ENCODE assay signal across 14 cellular contexts in the genomic region with DNA sequence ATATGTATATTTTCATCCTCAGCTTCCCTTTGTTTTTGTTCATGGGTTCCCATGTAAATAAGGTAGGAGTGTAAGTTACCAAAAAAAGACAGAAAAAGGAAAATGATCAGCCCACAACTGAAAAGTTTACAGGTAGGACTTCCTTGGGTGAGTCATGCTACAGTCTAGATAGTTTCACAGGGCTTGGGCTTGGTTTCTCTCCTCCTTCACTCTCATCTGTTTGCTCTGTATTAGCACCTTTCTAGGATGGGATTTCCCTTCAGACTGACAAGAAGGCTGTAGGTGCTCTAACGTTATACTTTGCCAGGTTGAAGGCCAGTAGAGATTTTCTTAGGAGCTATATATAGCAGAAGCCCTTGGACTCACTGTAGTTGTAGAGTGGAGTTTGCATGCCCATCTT. TPM values are rescaled to one million over a fixed set of nuclear protein-coding genes. Genes with fewer than 3 reads are reported as not detected.
DNase-seq lines count a peak whose midpoint lies in the region; ATAC-seq and TF ChIP-seq lines count a peak whose summit lies in the region.
"Had no signal": no experiment of that assay in that cellular context is flagged by ENCODE, and none has a peak within 500 bp of the region (broad histone marks: within the 10 kb centered on the region; RNA-seq: fewer than 3 reads in every experiment).

No MANE protein-coding gene starts in this region.

- H3K4me1 Mint-ChIP-seq in activated CD4-positive, alpha-beta T cell treated with anti-CD3 and anti-CD28 coated beads for 36 hours, result no peaks in the 10 kb centered on the region
- no peaks in the 10 kb centered on the region for H3K4me1 Mint-ChIP-seq in stimulated activated effector memory CD8-positive, alpha-beta T cell treated with anti-CD3 and anti-CD28 coated beads, Interleukin-12 subunit alpha, Interleukin-12 subunit beta, amount 100 ng/mL, for 72 hours

- H3K4me3 Mint-ChIP-seq in activated CD4-positive, alpha-beta T cell treated with anti-CD3 and anti-CD28 coated beads for 36 hours, result no peak overlapping the region
- H3K4me3 Mint-ChIP-seq in stimulated activated effector memory CD8-positive, alpha-beta T cell treated with anti-CD3 and anti-CD28 coated beads, Interleukin-12 subunit alpha, Interleukin-12 subunit beta, amount 100 ng/mL, for 72 hours, result no peak overlapping the region
- H3K4me3 Mint-ChIP-seq: natural killer cell treated with Interleukin-12 subunit alpha and Interleukin-12 subunit beta and Interleukin-15 and Interleukin-18, amount 100 ng/mL, for 72 hours had no signal

- CTCF ChIA-PET in activated CD4-positive, alpha-beta T cell treated with anti-CD3 and anti-CD28 coated beads for 36 hours (lab: Charles Lee), result interaction anchor here (1.2 kb wide), 1 partner anchor 9 kb away, joined by 3 read pairs; no protein-coding TSS in a partner anchor

- POLR2A ChIA-PET in activated CD4-positive, alpha-beta T cell treated with anti-CD3 and anti-CD28 coated beads for 36 hours (lab: Charles Lee), result no interaction called here

- no peaks in the 10 kb centered on the region for H3K27me3 ChIP-seq in left lung

- ATAC-seq in activated CD4-positive, alpha-beta T cell treated with anti-CD3 and anti-CD28 coated beads for 36 hours, result peak; percentile 70
- ATAC-seq in GM21786 (IDR thresholded peaks at IDR 0.05; ENCODE audit: unreplicated experiment) (peak; percentile 94), HG03354 (IDR thresholded peaks at IDR 0.05; ENCODE audit: poor library complexity, severe bottlenecking, unreplicated experiment) (peak; percentile 62), left lung (no peak)
- ATAC-seq in stimulated activated effector memory CD8-positive, alpha-beta T cell treated with anti-CD3 and anti-CD28 coated beads, Interleukin-12 subunit alpha, Interleukin-12 subunit beta, amount 100 ng/mL, for 72 hours, result peak; percentile 32
- ATAC-seq: natural killer cell treated with Interleukin-12 subunit alpha and Interleukin-12 subunit beta and Interleukin-15 and Interleukin-18, amount 100 ng/mL, for 72 hours had no signal

- H3K4me1 ChIP-seq in left lung, result no peaks in the 10 kb centered on the region

- H3K27ac ChIP-seq in left lung, result no peak overlapping the region
- H3K27ac ChIP-seq: skin epidermis had no signal

- H3K36me3 ChIP-seq in left lung, result no peaks in the 10 kb centered on the region

- intact Hi-C loops in activated CD4-positive, alpha-beta T cell treated with anti-CD3 and anti-CD28 coated beads for 36 hours (cut with DNase I, micrococcal nuclease), result no loop called here
- intact Hi-C loops in left lung (cut with DNase I), result no loop called here

- no peaks in the 10 kb centered on the region for H3K9me3 Mint-ChIP-seq in activated CD4-positive, alpha-beta T cell treated with anti-CD3 and anti-CD28 coated beads for 36 hours (ENCODE audit: low read depth)
- H3K9me3 Mint-ChIP-seq in stimulated activated effector memory CD8-positive, alpha-beta T cell treated with anti-CD3 and anti-CD28 coated beads, Interleukin-12 subunit alpha, Interleukin-12 subunit beta, amount 100 ng/mL, for 72 hours, result no peaks in the 10 kb centered on the region
- H3K9me3 Mint-ChIP-seq: natural killer cell treated with Interleukin-12 subunit alpha and Interleukin-12 subunit beta and Interleukin-15 and Interleukin-18, amount 100 ng/mL, for 72 hours had no signal

- TF ChIP-seq CTCF in left lung (IDR thresholded peaks at IDR 0.05), result no peak

- no peaks in the 10 kb centered on the region for H3K36me3 Mint-ChIP-seq in activated CD4-positive, alpha-beta T cell treated with anti-CD3 and anti-CD28 coated beads for 36 hours (ENCODE audit: low read depth)
- H3K36me3 Mint-ChIP-seq in stimulated activated effector memory CD8-positive, alpha-beta T cell treated with anti-CD3 and anti-CD28 coated beads, Interleukin-12 subunit alpha, Interleukin-12 subunit beta, amount 100 ng/mL, for 72 hours, result no peaks in the 10 kb centered on the region
- H3K36me3 Mint-ChIP-seq: natural killer cell treated with Interleukin-12 subunit alpha and Interleukin-12 subunit beta and Interleukin-15 and Interleukin-18, amount 100 ng/mL, for 72 hours had no signal

- no peak overlapping the region for H3K27ac Mint-ChIP-seq in activated CD4-positive, alpha-beta T cell treated with anti-CD3 and anti-CD28 coated beads for 36 hours
- H3K27ac Mint-ChIP-seq in stimulated activated effector memory CD8-positive, alpha-beta T cell treated with anti-CD3 and anti-CD28 coated beads, Interleukin-12 subunit alpha, Interleukin-12 subunit beta, amount 100 ng/mL, for 72 hours, result no peak overlapping the region
- H3K27ac Mint-ChIP-seq: natural killer cell treated with Interleukin-12 subunit alpha and Interleukin-12 subunit beta and Interleukin-15 and Interleukin-18, amount 100 ng/mL, for 72 hours had no signal

- no peaks in the 10 kb centered on the region for H3K27me3 Mint-ChIP-seq in activated CD4-positive, alpha-beta T cell treated with anti-CD3 and anti-CD28 coated beads for 36 hours
- H3K27me3 Mint-ChIP-seq: natural killer cell treated with Interleukin-12 subunit alpha and Interleukin-12 subunit beta and Interleukin-15 and Interleukin-18, amount 100 ng/mL, for 72 hours had no signal

- no peaks in the 10 kb centered on the region for H3K9me3 ChIP-seq in left lung

- no peak overlapping the region for H3K4me3 ChIP-seq in left lung
- H3K4me3 ChIP-seq: skin epidermis had no signal

- DNase-seq in activated CD4-positive, alpha-beta T cell treated with anti-CD3 and anti-CD28 coated beads for 36 hours, result no peak
- no peak for DNase-seq in activated CD4-positive, alpha-beta T cell treated with anti-CD3 and anti-CD28 coated beads for 1 hour
- DNase-seq in stimulated activated effector memory CD8-positive, alpha-beta T cell treated with anti-CD3 and anti-CD28 coated beads, Interleukin-12 subunit alpha, Interleukin-12 subunit beta, amount 100 ng/mL, for 72 hours (ENCODE audit: low spot score in 2 of 2), result no peak
- DNase-seq in NCI-H446 (lab: John Stamatoyannopoulos, UW) (no peak), left lung (no peak), dermis blood vessel endothelial cell (no peak)
- DNase-seq: 8988T; activated CD4-positive, alpha-beta T cell treated with anti-CD3 and anti-CD28 coated beads for 4 hours; kidney; MV-4-11 had no signal

RNA-seq across cellular contexts. Expression of a gene that starts 57.9 kb away (rescaled TPM):
- total RNA-seq in activated CD4-positive, alpha-beta T cell treated with anti-CD3 and anti-CD28 coated beads for 36 hours, result under 1 TPM; 0.43 to 0.58 TPM
- total RNA-seq in left lung (1 to 10 TPM; 2.8 to 5.6 TPM), dermis blood vessel endothelial cell (33.0 and 40.8 TPM in 2 replicates)
